17 cellular contexts compared by ENCODE assay signal in the genomic region with DNA sequence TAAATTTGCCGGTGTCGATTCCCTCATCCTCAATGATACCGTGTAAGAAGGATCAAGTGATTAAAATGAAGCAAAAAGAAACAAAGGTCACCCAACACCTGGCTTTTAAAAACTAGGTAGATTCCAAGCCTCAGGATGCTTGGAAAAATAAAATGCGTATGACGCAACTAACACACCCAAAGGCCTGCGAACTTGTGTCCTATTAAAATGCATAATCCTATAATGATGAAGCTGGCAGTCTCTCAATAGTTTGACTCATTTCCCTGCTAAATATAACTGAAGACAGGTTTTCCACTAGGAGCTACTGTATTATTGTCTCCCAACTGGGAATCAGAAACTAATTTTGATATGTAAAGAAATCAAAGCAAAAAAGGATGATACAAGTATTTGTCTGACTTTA.
DNase-seq lines count a peak whose midpoint lies in the region; ATAC-seq and TF ChIP-seq lines count a peak whose summit lies in the region.
"Had no signal": no experiment of that assay in that cellular context is flagged by ENCODE, and none has a peak within 500 bp of the region (broad histone marks: within the 10 kb centered on the region; RNA-seq: fewer than 3 reads in every experiment).

No MANE protein-coding gene starts in this region.

- H2AFZ ChIP-seq in GM23338, result no peak overlapping the region

- H3F3A ChIP-seq in GM23338 (replicated peaks; ENCODE audit: low read depth), result no peaks in the 10 kb centered on the region; the same call in 1 of the 2 replicates

- peaks cover 53% of the 10 kb centered on the region for H3K4me1 ChIP-seq in GM23338 (ENCODE audit: insufficient read depth)

- ATAC-seq in GM23338 (no peak), HG03159 (IDR thresholded peaks at IDR 0.05; ENCODE audit: unreplicated experiment) (no peak)
- ATAC-seq: left lobe of liver; naive thymus-derived CD8-positive, alpha-beta T cell; Panc1 had no signal

- H3K79me2 ChIP-seq in GM23338 (replicated peaks; ENCODE audit: insufficient read depth), result peaks cover 34% of the 10 kb centered on the region

- CTCF ChIA-PET in RWPE1 (lab: Yijun Ruan, JAX), result interaction anchor here (0.7 kb wide), 1 partner anchor 543 kb away, joined by 7 read pairs; no protein-coding TSS in a partner anchor

- no peaks in the 10 kb centered on the region for H3K9me2 ChIP-seq in GM23338 (ENCODE audit: insufficient read depth)

- peak overlapping the region; percentile 65 for H3K27ac Mint-ChIP-seq in GM23338
- H3K27ac Mint-ChIP-seq: CD14-positive monocyte; naive thymus-derived CD8-positive, alpha-beta T cell had no signal

- no peaks in the 10 kb centered on the region for H3K36me3 ChIP-seq in GM23338 (ENCODE audit: insufficient read depth)

- peak overlapping the region; percentile 65 for H3K4me3 ChIP-seq in GM23338
- H3K4me3 ChIP-seq in fibroblast of mammary gland (ENCODE audit: control insufficient read depth, low read depth, low read length), result no peak overlapping the region

- POLR2A ChIA-PET in RWPE1 (lab: Yijun Ruan, JAX; ENCODE audit: low non-redundant PET), result no interaction called here

- H4K20me1 ChIP-seq in GM23338 (replicated peaks; ENCODE audit: insufficient read depth), result no peaks in the 10 kb centered on the region

- peaks cover 3% of the 10 kb centered on the region; the same call in 1 of the 3 replicates for H3K36me3 Mint-ChIP-seq in GM23338 (ENCODE audit: low read depth)
- H3K36me3 Mint-ChIP-seq: CD14-positive monocyte; naive thymus-derived CD8-positive, alpha-beta T cell had no signal

- no peaks in the 10 kb centered on the region for H3K27me3 ChIP-seq in GM23338 (ENCODE audit: insufficient read depth)

- DNase-seq in GM23338 (ENCODE audit: low spot score), result no peak
- DNase-seq in RWPE1 (ENCODE audit: low spot score), result peak; percentile 71
- peak; percentile 73 for DNase-seq in fibroblast of mammary gland (ENCODE audit: low read depth)
- DNase-seq in renal cortical epithelial cell (ENCODE audit: low read depth), result peak; percentile 55
- DNase-seq in activated gamma-delta T cell (lab: John Stamatoyannopoulos, UW), result no peak
- no peak for DNase-seq in NCI-H1694 (lab: John Stamatoyannopoulos, UW)
- DNase-seq in H4 (ENCODE audit: low spot score), result no peak
- DNase-seq: activated CD4-positive, CD25-positive, alpha-beta regulatory T cell treated with anti-CD3 and anti-CD28 coated beads, Interleukin-2, amount 50 U/mL, for 72 hours; amniotic stem cell; naive thymus-derived CD8-positive, alpha-beta T cell; NCI-H2227 treated with DMSO at 0.1 percent for 48 hours; small intestine; T-helper 1 cell had no signal

- peak overlapping the region; percentile 59 for H3K4me3 Mint-ChIP-seq in GM23338
- H3K4me3 Mint-ChIP-seq: CD14-positive monocyte; naive thymus-derived CD8-positive, alpha-beta T cell had no signal

- TF ChIP-seq CTCF in GM23338 (conservative IDR thresholded peaks at IDR 0.05; ENCODE audit: low read depth in 2 of 2) (no peak), RWPE1 (conservative IDR thresholded peaks at IDR 0.05; ENCODE audit: low read depth) (no peak), fibroblast of mammary gland (conservative IDR thresholded peaks at IDR 0.05; ENCODE audit: control insufficient read depth, insufficient read depth, low read depth, low read length) (no peak)

- peak overlapping the region; percentile 72 for H3K4me2 ChIP-seq in GM23338

- peak overlapping the region; percentile 33 for H3K27ac ChIP-seq in GM23338 (ENCODE audit: low read depth)
- no peak overlapping the region for H3K27ac ChIP-seq in RWPE1

- H3K27me3 Mint-ChIP-seq in GM23338 (ENCODE audit: insufficient read depth, low read depth, poor library complexity), result peaks cover 14% of the 10 kb centered on the region

- no peaks in the 10 kb centered on the region for H3K9me3 Mint-ChIP-seq in GM23338
- H3K9me3 Mint-ChIP-seq: naive thymus-derived CD8-positive, alpha-beta T cell had no signal

- H3K4me1 Mint-ChIP-seq in GM23338, result peaks cover 83% of the 10 kb centered on the region
- H3K4me1 Mint-ChIP-seq: CD14-positive monocyte; naive thymus-derived CD8-positive, alpha-beta T cell had no signal

TF ChIP-seq in GM23338, 12 proteins besides CTCF, POLR2A, EP300 and RAD21 (continues in another document):
- TF ChIP-seq ZNF331 (CRISPR knock-in tag; IDR thresholded peaks at IDR 0.05; ENCODE audit: low read depth), result no peak
- no peak for TF ChIP-seq ZNF114 (CRISPR knock-in tag; IDR thresholded peaks at IDR 0.05)
- no peak for TF ChIP-seq EZH2phosphoT487 (IDR thresholded peaks at IDR 0.05; ENCODE audit: unreplicated experiment)
- no peak for TF ChIP-seq CREB1 (CRISPR knock-in tag; IDR thresholded peaks at IDR 0.05; ENCODE audit: low read depth)
- TF ChIP-seq STAT1 (IDR thresholded peaks at IDR 0.05; ENCODE audit: unreplicated experiment), result no peak
- TF ChIP-seq, protein P1, sequence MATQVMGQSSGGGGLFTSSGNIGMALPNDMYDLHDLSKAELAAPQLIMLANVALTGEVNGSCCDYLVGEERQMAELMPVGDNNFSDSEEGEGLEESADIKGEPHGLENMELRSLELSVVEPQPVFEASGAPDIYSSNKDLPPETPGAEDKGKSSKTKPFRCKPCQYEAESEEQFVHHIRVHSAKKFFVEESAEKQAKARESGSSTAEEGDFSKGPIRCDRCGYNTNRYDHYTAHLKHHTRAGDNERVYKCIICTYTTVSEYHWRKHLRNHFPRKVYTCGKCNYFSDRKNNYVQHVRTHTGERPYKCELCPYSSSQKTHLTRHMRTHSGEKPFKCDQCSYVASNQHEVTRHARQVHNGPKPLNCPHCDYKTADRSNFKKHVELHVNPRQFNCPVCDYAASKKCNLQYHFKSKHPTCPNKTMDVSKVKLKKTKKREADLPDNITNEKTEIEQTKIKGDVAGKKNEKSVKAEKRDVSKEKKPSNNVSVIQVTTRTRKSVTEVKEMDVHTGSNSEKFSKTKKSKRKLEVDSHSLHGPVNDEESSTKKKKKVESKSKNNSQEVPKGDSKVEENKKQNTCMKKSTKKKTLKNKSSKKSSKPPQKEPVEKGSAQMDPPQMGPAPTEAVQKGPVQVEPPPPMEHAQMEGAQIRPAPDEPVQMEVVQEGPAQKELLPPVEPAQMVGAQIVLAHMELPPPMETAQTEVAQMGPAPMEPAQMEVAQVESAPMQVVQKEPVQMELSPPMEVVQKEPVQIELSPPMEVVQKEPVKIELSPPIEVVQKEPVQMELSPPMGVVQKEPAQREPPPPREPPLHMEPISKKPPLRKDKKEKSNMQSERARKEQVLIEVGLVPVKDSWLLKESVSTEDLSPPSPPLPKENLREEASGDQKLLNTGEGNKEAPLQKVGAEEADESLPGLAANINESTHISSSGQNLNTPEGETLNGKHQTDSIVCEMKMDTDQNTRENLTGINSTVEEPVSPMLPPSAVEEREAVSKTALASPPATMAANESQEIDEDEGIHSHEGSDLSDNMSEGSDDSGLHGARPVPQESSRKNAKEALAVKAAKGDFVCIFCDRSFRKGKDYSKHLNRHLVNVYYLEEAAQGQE (IDR thresholded peaks at IDR 0.05; ENCODE audit: unreplicated experiment), result no peak
- TF ChIP-seq, protein P2, sequence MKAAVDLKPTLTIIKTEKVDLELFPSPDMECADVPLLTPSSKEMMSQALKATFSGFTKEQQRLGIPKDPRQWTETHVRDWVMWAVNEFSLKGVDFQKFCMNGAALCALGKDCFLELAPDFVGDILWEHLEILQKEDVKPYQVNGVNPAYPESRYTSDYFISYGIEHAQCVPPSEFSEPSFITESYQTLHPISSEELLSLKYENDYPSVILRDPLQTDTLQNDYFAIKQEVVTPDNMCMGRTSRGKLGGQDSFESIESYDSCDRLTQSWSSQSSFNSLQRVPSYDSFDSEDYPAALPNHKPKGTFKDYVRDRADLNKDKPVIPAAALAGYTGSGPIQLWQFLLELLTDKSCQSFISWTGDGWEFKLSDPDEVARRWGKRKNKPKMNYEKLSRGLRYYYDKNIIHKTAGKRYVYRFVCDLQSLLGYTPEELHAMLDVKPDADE (IDR thresholded peaks at IDR 0.05), result no peak
- no peak for TF ChIP-seq JUNB (IDR thresholded peaks at IDR 0.05; ENCODE audit: unreplicated experiment)
- TF ChIP-seq NANOG (IDR thresholded peaks at IDR 0.05; ENCODE audit: borderline replicate concordance), result no peak
- no peak for TF ChIP-seq POLR2AphosphoS5 (IDR thresholded peaks at IDR 0.05; ENCODE audit: low read depth)

Comparison
In these comparisons a context has a peak if more than half of its experiments do, and no peak if none do; other contexts are left out.
1. DNase-seq: peak in RWPE1 (single experiment), fibroblast of mammary gland (single experiment) and renal cortical epithelial cell (single experiment); none in GM23338 (single experiment), activated gamma-delta T cell (single experiment), NCI-H1694 (single experiment) and H4 (single experiment).